Comparison of ENCODE assay signal across 11 cellular contexts in the genomic region with DNA sequence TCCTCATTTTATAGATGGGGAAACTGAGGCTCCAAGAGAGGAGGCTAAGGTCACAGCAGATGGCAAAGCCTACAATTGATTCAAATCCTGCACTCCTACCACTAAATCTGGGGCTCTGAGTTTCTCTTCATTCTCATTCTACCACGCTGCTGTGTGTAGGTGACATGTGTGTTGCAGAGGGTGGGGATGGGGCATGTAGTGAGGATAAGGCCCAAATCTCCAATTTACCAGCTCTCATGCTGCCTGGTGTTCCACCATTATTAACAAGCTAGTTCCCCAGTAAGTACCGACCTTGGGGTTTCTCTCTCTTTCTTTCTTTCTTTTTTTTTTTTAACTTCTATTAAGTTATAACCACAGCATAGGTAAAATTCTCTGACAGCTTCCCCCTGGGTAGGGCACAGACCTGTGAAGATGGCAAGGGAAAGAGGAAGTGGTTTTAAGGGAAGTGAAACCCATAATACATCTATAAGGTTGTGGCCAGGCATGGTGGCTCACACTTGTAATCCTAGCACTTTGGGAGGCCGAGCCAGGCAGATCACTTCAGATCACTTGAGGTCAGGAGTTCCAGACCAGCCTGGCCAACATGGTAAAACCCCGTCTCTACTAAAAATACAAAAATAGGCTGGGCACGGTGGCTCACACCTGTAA. TPM values are rescaled to one million over a fixed set of nuclear protein-coding genes. Genes with fewer than 3 reads are reported as not detected.
DNase-seq lines count a peak whose midpoint lies in the region; ATAC-seq, FAIRE-seq and TF ChIP-seq lines count a peak whose summit lies in the region.
"Had no signal": no experiment of that assay in that cellular context is flagged by ENCODE, and none has a peak within 500 bp of the region (broad histone marks: within the 10 kb centered on the region; RNA-seq: fewer than 3 reads in every experiment).

No MANE protein-coding gene starts in this region.

- H3K4me3 Mint-ChIP-seq in activated naive CD4-positive, alpha-beta T cell treated with anti-CD3 and anti-CD28 coated beads, Interleukin-2, amount 10 ng/mL, durations not matched to agents 7 days and 5 days: no peak overlapping the region

- peaks cover 14% of the 10 kb centered on the region for H3K27me3 ChIP-seq in upper lobe of right lung

- H3K27me3 Mint-ChIP-seq in activated naive CD4-positive, alpha-beta T cell treated with anti-CD3 and anti-CD28 coated beads, Interleukin-2, amount 10 ng/mL, durations not matched to agents 7 days and 5 days: peaks cover 28% of the 10 kb centered on the region

- no peak for TF ChIP-seq CTCF in VCaP (conservative IDR thresholded peaks at IDR 0.05)
- no peak for TF ChIP-seq CTCF in upper lobe of right lung (IDR thresholded peaks at IDR 0.05)
- no peak for TF ChIP-seq CTCF in kidney (IDR thresholded peaks at IDR 0.05; ENCODE audit: borderline replicate concordance, extremely low read depth, insufficient read depth)

- no peaks in the 10 kb centered on the region for H3K9me3 Mint-ChIP-seq in activated naive CD4-positive, alpha-beta T cell treated with anti-CD3 and anti-CD28 coated beads, Interleukin-2, amount 10 ng/mL, durations not matched to agents 7 days and 5 days

- peaks cover 41% of the 10 kb centered on the region for H3K4me1 Mint-ChIP-seq in activated naive CD4-positive, alpha-beta T cell treated with anti-CD3 and anti-CD28 coated beads, Interleukin-2, amount 10 ng/mL, durations not matched to agents 7 days and 5 days

- intact Hi-C loops in upper lobe of right lung (cut with DNase I): loop anchor here (5.0 kb wide), 1 partner anchor 116 kb away; no protein-coding TSS in a partner anchor
- intact Hi-C loops in kidney (cut with DNase I): loop anchor here (5.0 kb wide), 1 partner anchor 116 kb away; no protein-coding TSS in a partner anchor

- ATAC-seq in upper lobe of right lung (peak; percentile 31), GM21717 (IDR thresholded peaks at IDR 0.05; ENCODE audit: unreplicated experiment) (no peak)

- H3K4me3 ChIP-seq in upper lobe of right lung (no peak overlapping the region), kidney (ENCODE audit: low read length in 2 of 2) (no peak overlapping the region)

- H3K27ac ChIP-seq in VCaP (peak overlapping the region; percentile 69), upper lobe of right lung (no peak overlapping the region), kidney (ENCODE audit: low read depth in 2 of 2, low read length in 2 of 2) (no peak overlapping the region)

- in situ Hi-C loops in KBM-7 (cut with MboI; ENCODE audit: low pct_unique_long_range_greater_than_20kb, low sequenced_read_pairs): loop anchor here (25.0 kb wide), 1 partner anchor 441 kb away; no protein-coding TSS in a partner anchor

- H3K36me3 ChIP-seq in upper lobe of right lung: peaks cover 11% of the 10 kb centered on the region
- H3K36me3 ChIP-seq in kidney (ENCODE audit: control insufficient read depth in 1 of 2, insufficient read depth in 2 of 2, low read length in 2 of 2): peaks cover 6 to 10% of the 10 kb centered on the region in 2 donors

- no peak overlapping the region for H3K9ac ChIP-seq in kidney (ENCODE audit: low read length in 2 of 2)

- CTCF ChIA-PET in activated naive CD4-positive, alpha-beta T cell treated with anti-CD3 and anti-CD28 coated beads, Interleukin-2, amount 10 ng/mL, durations not matched to agents 7 days and 5 days (lab: Charles Lee): interaction anchor here (1.0 to 5.6 kb wide), 16 partner anchors 9 to 450 kb away, joined by 3 to 60 read pairs (median 4); a partner anchor contains a TSS

- no peaks in the 10 kb centered on the region for H3K36me3 Mint-ChIP-seq in activated naive CD4-positive, alpha-beta T cell treated with anti-CD3 and anti-CD28 coated beads, Interleukin-2, amount 10 ng/mL, durations not matched to agents 7 days and 5 days

- peak; percentile 44 for DNase-seq in activated naive CD4-positive, alpha-beta T cell treated with anti-CD3 and anti-CD28 coated beads, Interleukin-2, amount 10 ng/mL, durations not matched to agents 7 days and 5 days
- DNase-seq in activated naive CD4-positive, alpha-beta T cell (lab: John Stamatoyannopoulos, UW): no peak
- DNase-seq in KBM-7: peak; percentile 82
- peak; percentile 36 for DNase-seq in upper lobe of right lung
- no peak for DNase-seq in HuH-7 (ENCODE audit: low spot score)
- DNase-seq in kidney: no peak
- DNase-seq: stimulated activated CD4-positive, alpha-beta T cell treated with anti-CD3 and anti-CD28 coated beads, Interleukin-12 subunit alpha, Interleukin-12 subunit beta, amount 100 ng/mL, for 4 hours had no signal

- peak overlapping the region; percentile 83 for H3K27ac Mint-ChIP-seq in activated naive CD4-positive, alpha-beta T cell treated with anti-CD3 and anti-CD28 coated beads, Interleukin-2, amount 10 ng/mL, durations not matched to agents 7 days and 5 days

- H3K4me1 ChIP-seq in upper lobe of right lung (no peaks in the 10 kb centered on the region), kidney (ENCODE audit: control insufficient read depth in 1 of 2, insufficient read depth in 1 of 2, low read depth in 1 of 2, low read length in 2 of 2) (peaks cover 0 to 2% of the 10 kb centered on the region in 2 donors)

- FAIRE-seq in kidney (lab: Jason Lieb, UNC): no peak

- H3K9me3 ChIP-seq in upper lobe of right lung (no peaks in the 10 kb centered on the region), kidney (ENCODE audit: control insufficient read depth in 1 of 2, low read length in 2 of 2) (no peaks in the 10 kb centered on the region)

RNA-seq across cellular contexts. Expression of a gene that starts 13.0 kb away (rescaled TPM):
- total RNA-seq in upper lobe of right lung (0.29 TPM), kidney (0.19 TPM)
- 0.19 TPM for polyA plus RNA-seq in kidney (ENCODE audit: insufficient read depth, low read depth, low replicate concordance)
- total RNA-seq: fibroblast of villous mesenchyme, mononuclear cell had no signal

RNA-seq across cellular contexts. Expression of a gene that starts 14.4 kb away (rescaled TPM):
- total RNA-seq in upper lobe of right lung (not detected), kidney (not detected)
- polyA plus RNA-seq in kidney (ENCODE audit: insufficient read depth, low read depth, low replicate concordance): not detected
- total RNA-seq: fibroblast of villous mesenchyme, mononuclear cell had no signal

RNA-seq across cellular contexts. Expression of a gene that starts 27.2 kb away (rescaled TPM):
- 345 TPM for total RNA-seq in upper lobe of right lung
- 397 TPM for total RNA-seq in kidney
- 242 TPM for polyA plus RNA-seq in kidney (ENCODE audit: insufficient read depth, low read depth, low replicate concordance)

RNA-seq across cellular contexts. Expression of a gene that starts 41.9 kb away (rescaled TPM):
- total RNA-seq in upper lobe of right lung (46.5 TPM), kidney (38.7 TPM)
- polyA plus RNA-seq in kidney (ENCODE audit: insufficient read depth, low read depth, low replicate concordance): 39.8 TPM

RNA-seq across cellular contexts. Expression of a gene that starts 57.1 kb away (rescaled TPM):
- not detected for total RNA-seq in upper lobe of right lung
- total RNA-seq in kidney: not detected
- polyA plus RNA-seq in kidney (ENCODE audit: insufficient read depth, low read depth, low replicate concordance): not detected
- total RNA-seq: fibroblast of villous mesenchyme had no signal

Comparison
In these comparisons a context has a peak if more than half of its experiments do, and no peak if none do; other contexts are left out.
1. DNase-seq: peak in activated naive CD4-positive, alpha-beta T cell treated with anti-CD3 and anti-CD28 coated beads, Interleukin-2, amount 10 ng/mL, durations not matched to agents 7 days and 5 days (single experiment), KBM-7 (single experiment) and upper lobe of right lung (single experiment); none in activated naive CD4-positive, alpha-beta T cell (0 of 4), HuH-7 (single experiment) and kidney (single experiment).